In the genomic region with DNA sequence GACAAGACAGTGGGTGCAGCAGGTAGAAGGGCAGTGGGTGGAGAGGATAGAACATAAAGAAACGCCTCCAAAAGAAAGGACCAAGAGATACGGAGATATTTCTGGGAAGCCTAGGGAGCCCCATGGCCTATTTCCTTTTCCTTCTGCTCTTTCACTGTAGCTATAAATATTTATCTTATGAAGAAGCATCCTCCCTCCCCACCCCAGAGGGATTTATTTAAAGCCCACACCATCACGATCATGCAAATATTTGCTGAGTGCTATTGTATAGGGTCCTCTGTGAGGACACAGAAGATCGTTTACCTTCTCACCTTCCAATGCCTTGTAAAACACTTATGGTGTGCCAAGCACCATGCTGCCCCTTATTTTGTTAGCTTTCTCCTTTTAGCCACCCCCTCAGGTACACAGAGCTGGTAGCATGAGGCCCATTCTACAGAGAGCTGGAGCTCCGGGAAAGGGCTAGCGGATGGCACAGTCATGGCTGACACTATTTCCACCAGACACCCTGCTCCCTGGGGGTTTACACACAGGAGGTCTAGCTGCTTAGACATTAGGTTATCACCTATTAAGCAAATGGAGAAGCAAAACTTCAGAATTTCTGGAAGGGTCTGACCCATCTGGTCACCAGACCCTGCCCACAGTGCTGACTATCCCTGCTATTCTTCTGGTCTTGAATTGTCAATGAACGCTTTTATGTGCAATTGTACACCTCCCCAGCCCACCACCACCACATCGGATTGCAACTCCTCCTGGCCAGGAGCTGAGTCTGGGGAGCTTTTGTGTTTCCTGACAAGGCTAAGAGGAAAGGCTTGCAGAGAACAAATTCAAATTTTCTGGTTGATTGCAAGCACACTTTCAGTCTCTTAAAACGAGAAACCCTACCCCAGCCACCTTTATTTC, we compare ENCODE assay signal across 12 cellular contexts.
DNase-seq lines count a peak whose midpoint lies in the region; ATAC-seq and TF ChIP-seq lines count a peak whose summit lies in the region.
"Had no signal": no experiment of that assay in that cellular context is flagged by ENCODE, and none has a peak within 500 bp of the region (broad histone marks: within the 10 kb centered on the region; RNA-seq: fewer than 3 reads in every experiment).

No MANE protein-coding gene starts in this region.

- H3K36me3 Mint-ChIP-seq in endodermal cell (ENCODE audit: low read depth), result no peaks in the 10 kb centered on the region
- H3K36me3 Mint-ChIP-seq: activated naive CD8-positive, alpha-beta T cell treated with anti-CD3 and anti-CD28 coated beads for 36 hours had no signal

- DNase-seq in DMS53 (lab: John Stamatoyannopoulos, UW) (peak; percentile 66), NCI-H510A treated with DMSO at 0.1 percent for 48 hours (lab: John Stamatoyannopoulos, UW) (peak; percentile 39), endodermal cell (peak; percentile 43), activated gamma-delta T cell (lab: John Stamatoyannopoulos, UW) (no peak), left colon (no peak)
- no peak for DNase-seq in stimulated activated naive CD4-positive, alpha-beta T cell (lab: John Stamatoyannopoulos, UW)
- DNase-seq: activated CD4-positive, alpha-beta T cell treated with anti-CD3 and anti-CD28 coated beads, Interleukin-2, amount 10 ng/mL, durations not matched to agents 7 days and 5 days; activated naive CD8-positive, alpha-beta T cell treated with anti-CD3 and anti-CD28 coated beads for 36 hours; NCI-H1436 treated with DMSO at 0.1 percent for 48 hours had no signal

- H3K4me3 ChIP-seq in endodermal cell (ENCODE audit: low read length), result no peak overlapping the region
- H3K4me3 ChIP-seq in rectal smooth muscle tissue (ENCODE audit: low read length), result peak overlapping the region; percentile 24
- H3K4me3 ChIP-seq: skin epidermis had no signal

- no peak overlapping the region for H3K9ac ChIP-seq in endodermal cell (ENCODE audit: extremely low read depth, low read length, poor library complexity, severe bottlenecking)
- H3K9ac ChIP-seq in rectal smooth muscle tissue (ENCODE audit: low read length), result no peak overlapping the region

- peaks cover 2% of the 10 kb centered on the region for H3K27me3 Mint-ChIP-seq in endodermal cell (ENCODE audit: insufficient read depth)

- no peak overlapping the region for H3K4me3 Mint-ChIP-seq in endodermal cell
- H3K4me3 Mint-ChIP-seq: activated CD4-positive, alpha-beta T cell treated with anti-CD3 and anti-CD28 coated beads, Interleukin-2, amount 10 ng/mL, durations not matched to agents 7 days and 5 days; activated naive CD8-positive, alpha-beta T cell treated with anti-CD3 and anti-CD28 coated beads for 36 hours had no signal

- no peaks in the 10 kb centered on the region for H3K36me3 ChIP-seq in endodermal cell (ENCODE audit: control insufficient read depth, insufficient read depth, low read length)
- no peaks in the 10 kb centered on the region for H3K36me3 ChIP-seq in rectal smooth muscle tissue (ENCODE audit: control insufficient read depth, insufficient read depth, low read length)

- H3K4me1 Mint-ChIP-seq in endodermal cell, result peaks cover 41% of the 10 kb centered on the region
- H3K4me1 Mint-ChIP-seq: activated CD4-positive, alpha-beta T cell treated with anti-CD3 and anti-CD28 coated beads, Interleukin-2, amount 10 ng/mL, durations not matched to agents 7 days and 5 days had no signal

- intact Hi-C loops in left colon (cut with DNase I, micrococcal nuclease), result no loop called here

- no peak for ATAC-seq in GM19328 (IDR thresholded peaks at IDR 0.05; ENCODE audit: unreplicated experiment)
- no peak for ATAC-seq in left colon

- peaks cover 16% of the 10 kb centered on the region for H3K4me1 ChIP-seq in endodermal cell (ENCODE audit: control insufficient read depth, insufficient read depth, low read length)
- H3K4me1 ChIP-seq in rectal smooth muscle tissue (ENCODE audit: control insufficient read depth, insufficient read depth, low read length), result peaks cover 43% of the 10 kb centered on the region

- H3K9me3 ChIP-seq in endodermal cell (ENCODE audit: control insufficient read depth, low read length), result no peaks in the 10 kb centered on the region

- H3K9me3 Mint-ChIP-seq in endodermal cell, result no peaks in the 10 kb centered on the region
- H3K9me3 Mint-ChIP-seq: activated naive CD8-positive, alpha-beta T cell treated with anti-CD3 and anti-CD28 coated beads for 36 hours had no signal

- H3K27me3 ChIP-seq in endodermal cell (ENCODE audit: control insufficient read depth, insufficient read depth, low read length, poor library complexity, severe bottlenecking) (no peaks in the 10 kb centered on the region), rectal smooth muscle tissue (ENCODE audit: control insufficient read depth, insufficient read depth, low read length) (no peaks in the 10 kb centered on the region)

- WGBS in endodermal cell (ENCODE audit: insufficient coverage in 1 of 2, insufficient read length in 1 of 2), 2 experiments, result 70 to 87% methylated on average over 2 to 9 of the region's 9 CpGs

- H3K27ac ChIP-seq in endodermal cell (ENCODE audit: low read depth, low read length) (peak overlapping the region; percentile 94), rectal smooth muscle tissue (ENCODE audit: low read depth, low read length) (peak overlapping the region; percentile 87)

- no peak overlapping the region for H3K27ac Mint-ChIP-seq in endodermal cell
- H3K27ac Mint-ChIP-seq: activated CD4-positive, alpha-beta T cell treated with anti-CD3 and anti-CD28 coated beads, Interleukin-2, amount 10 ng/mL, durations not matched to agents 7 days and 5 days; activated naive CD8-positive, alpha-beta T cell treated with anti-CD3 and anti-CD28 coated beads for 36 hours had no signal

- TF ChIP-seq CTCF in endodermal cell (conservative IDR thresholded peaks at IDR 0.05), result no peak

Comparison
In these comparisons a context has a peak if more than half of its experiments do, and no peak if none do; other contexts are left out.
1. DNase-seq: peak in DMS53 (single experiment), NCI-H510A treated with DMSO at 0.1 percent for 48 hours (single experiment) and endodermal cell (single experiment); none in stimulated activated naive CD4-positive, alpha-beta T cell (0 of 6), activated gamma-delta T cell (single experiment) and left colon (0 of 2).